ENCODE assay signal across 16 cellular contexts in the genomic region with DNA sequence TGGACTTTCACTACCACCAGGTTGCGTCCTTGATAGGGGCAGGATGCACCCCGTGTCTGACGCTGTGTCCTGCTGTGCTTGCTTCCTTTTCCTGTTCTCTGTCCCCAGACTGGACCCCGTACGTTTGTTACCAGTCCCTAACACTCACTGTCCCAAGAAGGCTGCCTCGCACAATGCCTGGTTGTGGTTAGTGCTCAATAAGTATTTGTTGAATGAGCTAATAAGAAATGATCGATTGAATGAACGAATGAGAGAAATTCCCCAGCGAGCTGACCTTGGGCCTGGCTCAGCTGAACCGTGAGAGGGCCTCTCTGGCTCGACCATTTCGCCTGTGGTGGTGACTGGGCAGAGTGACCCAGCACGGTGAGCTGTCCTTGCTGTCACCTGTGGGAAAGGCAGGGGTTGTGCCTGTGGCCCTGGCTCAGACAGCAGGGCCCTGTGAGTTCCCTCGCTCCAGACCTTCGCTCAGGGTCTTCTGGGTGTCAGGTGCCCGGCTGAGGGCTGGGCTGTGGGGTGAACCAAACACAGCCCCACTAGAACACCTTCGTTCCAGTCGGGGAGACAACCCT. TPM values are rescaled to one million over a fixed set of nuclear protein-coding genes. Genes with fewer than 3 reads are reported as not detected.
DNase-seq lines count a peak whose midpoint lies in the region; ATAC-seq, FAIRE-seq and TF ChIP-seq lines count a peak whose summit lies in the region.
"Had no signal": no experiment of that assay in that cellular context is flagged by ENCODE, and none has a peak within 500 bp of the region (broad histone marks: within the 10 kb centered on the region; RNA-seq: fewer than 3 reads in every experiment).

No MANE protein-coding gene starts in this region.

- no peaks in the 10 kb centered on the region for H3K36me3 ChIP-seq in liver (ENCODE audit: control insufficient read depth in 4 of 4, insufficient read depth in 3 of 4, low read depth in 1 of 4, low read length in 3 of 4)

- H3K27ac Mint-ChIP-seq in natural killer cell, result peak overlapping the region in 1 of 2 donors; percentile 66
- peak overlapping the region in 1 of 2 donors; percentile 48 for H3K27ac Mint-ChIP-seq in natural killer cell treated with Interleukin-12 subunit alpha and Interleukin-12 subunit beta and Interleukin-15 and Interleukin-18, amount 100 ng/mL, for 72 hours
- peak overlapping the region; percentile 53 to 95 for H3K27ac Mint-ChIP-seq in effector memory CD8-positive, alpha-beta T cell
- H3K27ac Mint-ChIP-seq in stimulated activated effector memory CD8-positive, alpha-beta T cell treated with anti-CD3 and anti-CD28 coated beads, Interleukin-12 subunit alpha, Interleukin-12 subunit beta, amount 100 ng/mL, for 72 hours, result peak overlapping the region; percentile 85

- peak overlapping the region; percentile 26 for H3K4me3 Mint-ChIP-seq in natural killer cell
- H3K4me3 Mint-ChIP-seq in natural killer cell treated with Interleukin-12 subunit alpha and Interleukin-12 subunit beta and Interleukin-15 and Interleukin-18, amount 100 ng/mL, for 72 hours, result no peak overlapping the region
- no peak overlapping the region for H3K4me3 Mint-ChIP-seq in effector memory CD8-positive, alpha-beta T cell
- H3K4me3 Mint-ChIP-seq in stimulated activated effector memory CD8-positive, alpha-beta T cell treated with anti-CD3 and anti-CD28 coated beads, Interleukin-12 subunit alpha, Interleukin-12 subunit beta, amount 100 ng/mL, for 72 hours, result no peak overlapping the region

- H3K9me3 ChIP-seq in liver (ENCODE audit: control insufficient read depth in 4 of 4, low read length in 3 of 4), result no peaks in the 10 kb centered on the region

- peak overlapping the region in 1 of 2 donors; percentile 18 for H3K27ac ChIP-seq in liver (ENCODE audit: low read depth in 1 of 2, low read length in 2 of 2)
- H3K27ac ChIP-seq: PC-9 had no signal

- H3K36me3 Mint-ChIP-seq in natural killer cell, result no peaks in the 10 kb centered on the region
- H3K36me3 Mint-ChIP-seq in natural killer cell treated with Interleukin-12 subunit alpha and Interleukin-12 subunit beta and Interleukin-15 and Interleukin-18, amount 100 ng/mL, for 72 hours, result no peaks in the 10 kb centered on the region
- H3K36me3 Mint-ChIP-seq in effector memory CD8-positive, alpha-beta T cell (ENCODE audit: insufficient read depth), result peaks cover 48% of the 10 kb centered on the region
- peaks cover 6% of the 10 kb centered on the region for H3K36me3 Mint-ChIP-seq in stimulated activated effector memory CD8-positive, alpha-beta T cell treated with anti-CD3 and anti-CD28 coated beads, Interleukin-12 subunit alpha, Interleukin-12 subunit beta, amount 100 ng/mL, for 72 hours

- H3K4me1 Mint-ChIP-seq in natural killer cell, result peaks cover 79 to 82% of the 10 kb centered on the region in 2 donors
- peaks cover 61 to 68% of the 10 kb centered on the region in 2 donors for H3K4me1 Mint-ChIP-seq in natural killer cell treated with Interleukin-12 subunit alpha and Interleukin-12 subunit beta and Interleukin-15 and Interleukin-18, amount 100 ng/mL, for 72 hours (ENCODE audit: low read depth in 2 of 2)
- peaks cover 71 to 78% of the 10 kb centered on the region in 2 donors for H3K4me1 Mint-ChIP-seq in effector memory CD8-positive, alpha-beta T cell (ENCODE audit: low read depth in 2 of 2)
- peaks cover 79% of the 10 kb centered on the region for H3K4me1 Mint-ChIP-seq in stimulated activated effector memory CD8-positive, alpha-beta T cell treated with anti-CD3 and anti-CD28 coated beads, Interleukin-12 subunit alpha, Interleukin-12 subunit beta, amount 100 ng/mL, for 72 hours

- H3K4me1 ChIP-seq in liver (ENCODE audit: control insufficient read depth in 4 of 4, insufficient read depth in 4 of 4, low read length in 3 of 4), result peaks cover 8 to 44% (median 25%) of the 10 kb centered on the region in 4 donors

- no peaks in the 10 kb centered on the region for H3K9me3 Mint-ChIP-seq in natural killer cell
- no peaks in the 10 kb centered on the region for H3K9me3 Mint-ChIP-seq in natural killer cell treated with Interleukin-12 subunit alpha and Interleukin-12 subunit beta and Interleukin-15 and Interleukin-18, amount 100 ng/mL, for 72 hours
- no peaks in the 10 kb centered on the region for H3K9me3 Mint-ChIP-seq in effector memory CD8-positive, alpha-beta T cell
- no peaks in the 10 kb centered on the region for H3K9me3 Mint-ChIP-seq in stimulated activated effector memory CD8-positive, alpha-beta T cell treated with anti-CD3 and anti-CD28 coated beads, Interleukin-12 subunit alpha, Interleukin-12 subunit beta, amount 100 ng/mL, for 72 hours

- no peak overlapping the region for H3K4me3 ChIP-seq in liver (ENCODE audit: low read depth in 1 of 3, low read length in 3 of 3)
- H3K4me3 ChIP-seq: GM12878, PC-9 had no signal

- H3K27me3 Mint-ChIP-seq in natural killer cell (ENCODE audit: low read depth in 2 of 2), result no peaks in the 10 kb centered on the region
- H3K27me3 Mint-ChIP-seq in natural killer cell treated with Interleukin-12 subunit alpha and Interleukin-12 subunit beta and Interleukin-15 and Interleukin-18, amount 100 ng/mL, for 72 hours, result no peaks in the 10 kb centered on the region
- H3K27me3 Mint-ChIP-seq in effector memory CD8-positive, alpha-beta T cell, result no peaks in the 10 kb centered on the region

- peak in 1 of 2 donors; percentile 65 for TF ChIP-seq RAD21 in liver (IDR thresholded peaks at IDR 0.05)

- TF ChIP-seq POLR2A in GM12891 (IDR thresholded peaks at IDR 0.05; ENCODE audit: low read depth, low read length), result no peak

- no peak for ATAC-seq in natural killer cell
- ATAC-seq in natural killer cell treated with Interleukin-12 subunit alpha and Interleukin-12 subunit beta and Interleukin-15 and Interleukin-18, amount 100 ng/mL, for 72 hours, result no peak
- no peak for ATAC-seq in effector memory CD8-positive, alpha-beta T cell (replicated peaks)
- ATAC-seq in stimulated activated effector memory CD8-positive, alpha-beta T cell treated with anti-CD3 and anti-CD28 coated beads, Interleukin-12 subunit alpha, Interleukin-12 subunit beta, amount 100 ng/mL, for 72 hours, result no peak
- ATAC-seq: GM12878, HCT116 had no signal

- TF ChIP-seq CTCF in natural killer cell (IDR thresholded peaks at IDR 0.05) (no peak), liver (IDR thresholded peaks at IDR 0.05; ENCODE audit: low read depth, low read length, missing input control) (peak; percentile 5)

- 61% methylated on average over 18 of the region's 18 CpGs for WGBS in liver

- no peak for FAIRE-seq in GM12891 (lab: Jason Lieb, UNC)
- FAIRE-seq: GM12878 had no signal

- no peak overlapping the region for H3K9ac ChIP-seq in liver (ENCODE audit: low read depth in 1 of 2, low read length in 2 of 2)

- H3K27me3 ChIP-seq in liver (ENCODE audit: control insufficient read depth in 4 of 4, insufficient read depth in 4 of 4, low read length in 3 of 4), result no peaks in the 10 kb centered on the region

- no peak for DNase-seq in natural killer cell
- no peak for DNase-seq in natural killer cell treated with Interleukin-12 subunit alpha and Interleukin-12 subunit beta and Interleukin-15 and Interleukin-18, amount 100 ng/mL, for 72 hours (ENCODE audit: low spot score)
- no peak for DNase-seq in effector memory CD8-positive, alpha-beta T cell
- DNase-seq in stimulated activated effector memory CD8-positive, alpha-beta T cell treated with anti-CD3 and anti-CD28 coated beads, Interleukin-12 subunit alpha, Interleukin-12 subunit beta, amount 100 ng/mL, for 72 hours (ENCODE audit: low spot score in 2 of 2), result no peak
- no peak for DNase-seq in activated CD4-positive, alpha-beta T cell treated with anti-CD3 and anti-CD28 coated beads, Interleukin-2, amount 50 U/mL, for 48 hours
- no peak for DNase-seq in GM12891 (ENCODE audit: insufficient read length, low spot score)
- DNase-seq in NCI-H187 (lab: John Stamatoyannopoulos, UW), result no peak
- DNase-seq: 8988T; COR-L47; NCI-H146; NCI-H69; NK-92 treated with Interleukin-12 subunit alpha and Interleukin-12 subunit beta, amount 100 ng/mL, for 24 hours; PC-9 had no signal

- intact Hi-C loops in natural killer cell (cut with micrococcal nuclease), result no loop called here

TF ChIP-seq in liver, 16 proteins besides CTCF, POLR2A, EP300 and RAD21 (continues in another document):
- peak; percentile 18 to 58 for TF ChIP-seq HNF4A (conservative IDR thresholded peaks at IDR 0.05)
- TF ChIP-seq, protein P1, sequence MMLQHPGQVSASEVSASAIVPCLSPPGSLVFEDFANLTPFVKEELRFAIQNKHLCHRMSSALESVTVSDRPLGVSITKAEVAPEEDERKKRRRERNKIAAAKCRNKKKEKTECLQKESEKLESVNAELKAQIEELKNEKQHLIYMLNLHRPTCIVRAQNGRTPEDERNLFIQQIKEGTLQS (IDR thresholded peaks at IDR 0.05), result no peak
- no peak for TF ChIP-seq GABPA (IDR thresholded peaks at IDR 0.05 in 1 of 2, conservative IDR thresholded peaks at IDR 0.05 in 1 of 2)
- no peak for TF ChIP-seq EGR1 (IDR thresholded peaks at IDR 0.05; ENCODE audit: low read depth in 2 of 2)
- no peak for TF ChIP-seq YY1 (IDR thresholded peaks at IDR 0.05)
- TF ChIP-seq FOXA1 (IDR thresholded peaks at IDR 0.05), result no peak

TF ChIP-seq in GM12891, 5 proteins besides CTCF, POLR2A, EP300 and RAD21:
- TF ChIP-seq TAF1 (IDR thresholded peaks at IDR 0.05; ENCODE audit: low read depth, low read length) (no peak), PAX5 (IDR thresholded peaks at IDR 0.05; ENCODE audit: insufficient read depth, low read length, severe bottlenecking) (no peak), POU2F2 (IDR thresholded peaks at IDR 0.05; ENCODE audit: low read depth, low read length) (no peak), POLR2AphosphoS5 (IDR thresholded peaks at IDR 0.05; ENCODE audit: low read depth, low read length) (no peak), SPI1 (IDR thresholded peaks at IDR 0.05; ENCODE audit: low read depth, low read length) (no peak)

RNA-seq across cellular contexts. Expression of a gene that starts 20.9 kb away (rescaled TPM):
- total RNA-seq in natural killer cell (100 to 1,000 TPM in 1 of 3 donors, 10 to 100 TPM in 2; 88.2 to 115 (median 91.5) TPM), liver (10 to 100 TPM; 14.1 to 15.6 TPM)
- total RNA-seq in natural killer cell treated with Interleukin-12 subunit alpha and Interleukin-12 subunit beta and Interleukin-15 and Interleukin-18, amount 100 ng/mL, for 72 hours, result 10 to 100 TPM; 48.0 to 57.6 TPM
- 1 to 10 TPM; 1.7 to 6.1 TPM for polyA plus RNA-seq in liver
- 15.3 TPM for polyA plus RNA-seq in GM12891 (2012; ENCODE audit: low read depth, missing spikeins)
